13 cellular contexts compared by ENCODE assay signal in genomic region chr20:33710681-33711445, GRCh38. TPM values are rescaled to one million over a fixed set of nuclear protein-coding genes. Genes with fewer than 3 reads are reported as not detected.
"Had no signal": no experiment of that assay in that cellular context is flagged by ENCODE, and none has a peak within 500 bp of the region (broad histone marks: within the 10 kb centered on the region; RNA-seq: fewer than 3 reads in every experiment).

No MANE protein-coding gene starts in this region.

- ATAC-seq: pancreas had no signal

- H3K4me1 ChIP-seq: neural progenitor cell, pancreas, testis had no signal

- H3K4me3 ChIP-seq: neural progenitor cell, pancreas had no signal

- H3K9me3 ChIP-seq: pancreas, testis had no signal

- H3K27ac Mint-ChIP-seq: activated naive CD8-positive, alpha-beta T cell treated with anti-CD3 and anti-CD28 coated beads for 36 hours; endodermal cell; mesothelial cell of epicardium; neural progenitor cell had no signal

- H3K4me1 Mint-ChIP-seq: endodermal cell, mesothelial cell of epicardium had no signal

- H3K36me3 Mint-ChIP-seq: mesothelial cell of epicardium, neural progenitor cell had no signal

- DNase-seq: activated CD4-positive, alpha-beta T cell treated with anti-CD3 and anti-CD28 coated beads for 4 hours; activated naive CD8-positive, alpha-beta T cell treated with anti-CD3 and anti-CD28 coated beads for 36 hours; anterior cingulate cortex; hippocampal formation; pancreas; stimulated activated CD4-positive, alpha-beta T cell treated with anti-CD3 and anti-CD28 coated beads, Interleukin-4, amount 100 ng/mL, for 1 hour; stimulated activated naive CD8-positive, alpha-beta T cell treated with anti-CD3 and anti-CD28 coated beads, Interleukin-15, amount 100 ng/mL, for 72 hours had no signal

- H3K9me3 Mint-ChIP-seq: activated naive CD8-positive, alpha-beta T cell treated with anti-CD3 and anti-CD28 coated beads for 36 hours; endodermal cell; mesothelial cell of epicardium; neural progenitor cell; stimulated activated naive CD8-positive, alpha-beta T cell treated with anti-CD3 and anti-CD28 coated beads, Interleukin-15, amount 100 ng/mL, for 72 hours had no signal

- H3K4me3 Mint-ChIP-seq: activated naive CD8-positive, alpha-beta T cell treated with anti-CD3 and anti-CD28 coated beads for 36 hours; endodermal cell; mesothelial cell of epicardium; neural progenitor cell; stimulated activated naive CD8-positive, alpha-beta T cell treated with anti-CD3 and anti-CD28 coated beads, Interleukin-15, amount 100 ng/mL, for 72 hours had no signal

- H3K27ac ChIP-seq: neural progenitor cell, pancreas, testis, VCaP had no signal

- H3K27me3 ChIP-seq: neural progenitor cell, pancreas, testis had no signal

- H3K36me3 ChIP-seq: neural progenitor cell had no signal

- H3K27me3 Mint-ChIP-seq: activated naive CD8-positive, alpha-beta T cell treated with anti-CD3 and anti-CD28 coated beads for 36 hours; stimulated activated naive CD8-positive, alpha-beta T cell treated with anti-CD3 and anti-CD28 coated beads, Interleukin-15, amount 100 ng/mL, for 72 hours had no signal

RNA-seq across cellular contexts. Expression of gene ACTL10, which starts 44.1 kb away (rescaled TPM):
- total RNA-seq: myocyte had no signal
